In the genomic region with DNA sequence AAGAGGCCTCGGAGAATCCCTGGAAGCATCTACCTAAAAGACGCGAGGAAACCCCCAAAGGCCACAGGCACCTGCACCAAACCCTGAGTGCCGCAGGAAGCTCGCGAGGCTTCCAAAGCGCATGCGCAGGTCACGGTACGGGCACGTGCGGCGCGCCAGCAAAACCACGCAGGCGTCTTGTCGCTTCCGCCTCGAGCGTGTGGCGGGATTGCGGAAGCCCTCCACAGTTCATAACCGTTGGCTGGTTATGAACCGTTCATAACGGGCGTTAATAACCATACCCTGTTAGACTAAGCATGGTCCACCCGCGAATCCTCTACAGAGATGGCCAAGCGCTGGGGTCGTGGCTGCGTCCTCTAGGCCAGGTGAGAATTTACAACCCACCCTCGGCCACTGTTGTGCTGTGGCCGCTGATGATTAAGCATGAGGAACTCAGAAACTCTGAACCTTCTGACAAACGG, we compare ENCODE assay signal across 1 cellular context.
TF ChIP-seq lines count a peak whose summit lies in the region.

No MANE protein-coding gene starts in this region.

TF ChIP-seq in HepG2, 621 proteins besides CTCF, POLR2A, EP300 and RAD21 (continued from another document and continues in another):
- TF ChIP-seq, protein P1, sequence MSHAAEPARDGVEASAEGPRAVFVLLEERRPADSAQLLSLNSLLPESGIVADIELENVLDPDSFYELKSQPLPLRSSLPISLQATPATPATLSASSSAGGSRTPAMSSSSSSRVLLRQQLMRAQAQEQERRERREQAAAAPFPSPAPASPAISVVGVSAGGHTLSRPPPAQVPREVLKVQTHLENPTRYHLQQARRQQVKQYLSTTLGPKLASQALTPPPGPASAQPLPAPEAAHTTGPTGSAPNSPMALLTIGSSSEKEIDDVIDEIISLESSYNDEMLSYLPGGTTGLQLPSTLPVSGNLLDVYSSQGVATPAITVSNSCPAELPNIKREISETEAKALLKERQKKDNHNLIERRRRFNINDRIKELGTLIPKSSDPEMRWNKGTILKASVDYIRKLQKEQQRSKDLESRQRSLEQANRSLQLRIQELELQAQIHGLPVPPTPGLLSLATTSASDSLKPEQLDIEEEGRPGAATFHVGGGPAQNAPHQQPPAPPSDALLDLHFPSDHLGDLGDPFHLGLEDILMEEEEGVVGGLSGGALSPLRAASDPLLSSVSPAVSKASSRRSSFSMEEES (CRISPR knock-in tag; IDR thresholded peaks at IDR 0.05) = no peak
- TF ChIP-seq ZNF589 (CRISPR knock-in tag; conservative IDR thresholded peaks at IDR 0.05) = no peak
- TF ChIP-seq MED1 (CRISPR knock-in tag; IDR thresholded peaks at IDR 0.05) = no peak
- no peak for TF ChIP-seq FLYWCH1 (CRISPR knock-in tag; IDR thresholded peaks at IDR 0.05)
- peak; percentile 92 for TF ChIP-seq AGO2 (optimal IDR thresholded peaks at IDR 0.05; ENCODE audit: low read depth, low read length)
- TF ChIP-seq THAP11 (CRISPR knock-in tag; IDR thresholded peaks at IDR 0.05) = no peak
- TF ChIP-seq SALL1 (CRISPR knock-in tag; IDR thresholded peaks at IDR 0.05) = no peak
- TF ChIP-seq, protein P2, sequence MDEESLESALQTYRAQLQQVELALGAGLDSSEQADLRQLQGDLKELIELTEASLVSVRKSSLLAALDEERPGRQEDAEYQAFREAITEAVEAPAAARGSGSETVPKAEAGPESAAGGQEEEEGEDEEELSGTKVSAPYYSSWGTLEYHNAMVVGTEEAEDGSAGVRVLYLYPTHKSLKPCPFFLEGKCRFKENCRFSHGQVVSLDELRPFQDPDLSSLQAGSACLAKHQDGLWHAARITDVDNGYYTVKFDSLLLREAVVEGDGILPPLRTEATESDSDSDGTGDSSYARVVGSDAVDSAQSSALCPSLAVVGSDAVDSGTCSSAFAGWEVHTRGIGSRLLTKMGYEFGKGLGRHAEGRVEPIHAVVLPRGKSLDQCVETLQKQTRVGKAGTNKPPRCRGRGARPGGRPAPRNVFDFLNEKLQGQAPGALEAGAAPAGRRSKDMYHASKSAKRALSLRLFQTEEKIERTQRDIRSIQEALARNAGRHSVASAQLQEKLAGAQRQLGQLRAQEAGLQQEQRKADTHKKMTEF (CRISPR knock-in tag; IDR thresholded peaks at IDR 0.05) = no peak
- TF ChIP-seq ZNF83 (CRISPR knock-in tag; IDR thresholded peaks at IDR 0.05; ENCODE audit: borderline replicate concordance) = no peak
- TF ChIP-seq, protein P3, sequence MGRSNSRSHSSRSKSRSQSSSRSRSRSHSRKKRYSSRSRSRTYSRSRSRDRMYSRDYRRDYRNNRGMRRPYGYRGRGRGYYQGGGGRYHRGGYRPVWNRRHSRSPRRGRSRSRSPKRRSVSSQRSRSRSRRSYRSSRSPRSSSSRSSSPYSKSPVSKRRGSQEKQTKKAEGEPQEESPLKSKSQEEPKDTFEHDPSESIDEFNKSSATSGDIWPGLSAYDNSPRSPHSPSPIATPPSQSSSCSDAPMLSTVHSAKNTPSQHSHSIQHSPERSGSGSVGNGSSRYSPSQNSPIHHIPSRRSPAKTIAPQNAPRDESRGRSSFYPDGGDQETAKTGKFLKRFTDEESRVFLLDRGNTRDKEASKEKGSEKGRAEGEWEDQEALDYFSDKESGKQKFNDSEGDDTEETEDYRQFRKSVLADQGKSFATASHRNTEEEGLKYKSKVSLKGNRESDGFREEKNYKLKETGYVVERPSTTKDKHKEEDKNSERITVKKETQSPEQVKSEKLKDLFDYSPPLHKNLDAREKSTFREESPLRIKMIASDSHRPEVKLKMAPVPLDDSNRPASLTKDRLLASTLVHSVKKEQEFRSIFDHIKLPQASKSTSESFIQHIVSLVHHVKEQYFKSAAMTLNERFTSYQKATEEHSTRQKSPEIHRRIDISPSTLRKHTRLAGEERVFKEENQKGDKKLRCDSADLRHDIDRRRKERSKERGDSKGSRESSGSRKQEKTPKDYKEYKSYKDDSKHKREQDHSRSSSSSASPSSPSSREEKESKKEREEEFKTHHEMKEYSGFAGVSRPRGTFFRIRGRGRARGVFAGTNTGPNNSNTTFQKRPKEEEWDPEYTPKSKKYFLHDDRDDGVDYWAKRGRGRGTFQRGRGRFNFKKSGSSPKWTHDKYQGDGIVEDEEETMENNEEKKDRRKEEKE (IDR thresholded peaks at IDR 0.05) = no peak
- no peak for TF ChIP-seq ZNF746 (CRISPR knock-in tag; IDR thresholded peaks at IDR 0.05)
- TF ChIP-seq ZNF30 (CRISPR knock-in tag; IDR thresholded peaks at IDR 0.05) = no peak
- TF ChIP-seq ATRX (CRISPR knock-in tag; IDR thresholded peaks at IDR 0.05; ENCODE audit: borderline replicate concordance) = no peak
- TF ChIP-seq, protein P4, sequence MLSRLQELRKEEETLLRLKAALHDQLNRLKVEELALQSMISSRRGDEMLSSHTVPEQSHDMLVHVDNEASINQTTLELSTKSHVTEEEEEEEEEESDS (CRISPR knock-in tag; IDR thresholded peaks at IDR 0.05; ENCODE audit: borderline replicate concordance) = no peak
- TF ChIP-seq, protein P5, sequence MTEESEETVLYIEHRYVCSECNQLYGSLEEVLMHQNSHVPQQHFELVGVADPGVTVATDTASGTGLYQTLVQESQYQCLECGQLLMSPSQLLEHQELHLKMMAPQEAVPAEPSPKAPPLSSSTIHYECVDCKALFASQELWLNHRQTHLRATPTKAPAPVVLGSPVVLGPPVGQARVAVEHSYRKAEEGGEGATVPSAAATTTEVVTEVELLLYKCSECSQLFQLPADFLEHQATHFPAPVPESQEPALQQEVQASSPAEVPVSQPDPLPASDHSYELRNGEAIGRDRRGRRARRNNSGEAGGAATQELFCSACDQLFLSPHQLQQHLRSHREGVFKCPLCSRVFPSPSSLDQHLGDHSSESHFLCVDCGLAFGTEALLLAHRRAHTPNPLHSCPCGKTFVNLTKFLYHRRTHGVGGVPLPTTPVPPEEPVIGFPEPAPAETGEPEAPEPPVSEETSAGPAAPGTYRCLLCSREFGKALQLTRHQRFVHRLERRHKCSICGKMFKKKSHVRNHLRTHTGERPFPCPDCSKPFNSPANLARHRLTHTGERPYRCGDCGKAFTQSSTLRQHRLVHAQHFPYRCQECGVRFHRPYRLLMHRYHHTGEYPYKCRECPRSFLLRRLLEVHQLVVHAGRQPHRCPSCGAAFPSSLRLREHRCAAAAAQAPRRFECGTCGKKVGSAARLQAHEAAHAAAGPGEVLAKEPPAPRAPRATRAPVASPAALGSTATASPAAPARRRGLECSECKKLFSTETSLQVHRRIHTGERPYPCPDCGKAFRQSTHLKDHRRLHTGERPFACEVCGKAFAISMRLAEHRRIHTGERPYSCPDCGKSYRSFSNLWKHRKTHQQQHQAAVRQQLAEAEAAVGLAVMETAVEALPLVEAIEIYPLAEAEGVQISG (CRISPR knock-in tag; IDR thresholded peaks at IDR 0.05) = no peak
- TF ChIP-seq AGO1 (IDR thresholded peaks at IDR 0.05; ENCODE audit: low read depth, low read length, poor library complexity, severe bottlenecking) = peak; percentile 32
- no peak for TF ChIP-seq NCOA1 (CRISPR knock-in tag; IDR thresholded peaks at IDR 0.05)
- no peak for TF ChIP-seq ZMYM2 (CRISPR knock-in tag; IDR thresholded peaks at IDR 0.05)
- TF ChIP-seq, protein P6, sequence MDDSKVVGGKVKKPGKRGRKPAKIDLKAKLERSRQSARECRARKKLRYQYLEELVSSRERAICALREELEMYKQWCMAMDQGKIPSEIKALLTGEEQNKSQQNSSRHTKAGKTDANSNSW (CRISPR knock-in tag; IDR thresholded peaks at IDR 0.05; ENCODE audit: borderline replicate concordance) = no peak
- no peak for TF ChIP-seq KLF11 (CRISPR knock-in tag; IDR thresholded peaks at IDR 0.05)
- TF ChIP-seq, protein P7, sequence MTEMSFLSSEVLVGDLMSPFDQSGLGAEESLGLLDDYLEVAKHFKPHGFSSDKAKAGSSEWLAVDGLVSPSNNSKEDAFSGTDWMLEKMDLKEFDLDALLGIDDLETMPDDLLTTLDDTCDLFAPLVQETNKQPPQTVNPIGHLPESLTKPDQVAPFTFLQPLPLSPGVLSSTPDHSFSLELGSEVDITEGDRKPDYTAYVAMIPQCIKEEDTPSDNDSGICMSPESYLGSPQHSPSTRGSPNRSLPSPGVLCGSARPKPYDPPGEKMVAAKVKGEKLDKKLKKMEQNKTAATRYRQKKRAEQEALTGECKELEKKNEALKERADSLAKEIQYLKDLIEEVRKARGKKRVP (CRISPR knock-in tag; IDR thresholded peaks at IDR 0.05) = no peak
- TF ChIP-seq ZMYM4 (CRISPR knock-in tag; IDR thresholded peaks at IDR 0.05) = no peak
- TF ChIP-seq FOXK1 (CRISPR knock-in tag; IDR thresholded peaks at IDR 0.05; ENCODE audit: borderline replicate concordance, low read depth) = no peak
- TF ChIP-seq ZNF550 (CRISPR knock-in tag; IDR thresholded peaks at IDR 0.05; ENCODE audit: borderline replicate concordance) = no peak
- TF ChIP-seq, protein P8, sequence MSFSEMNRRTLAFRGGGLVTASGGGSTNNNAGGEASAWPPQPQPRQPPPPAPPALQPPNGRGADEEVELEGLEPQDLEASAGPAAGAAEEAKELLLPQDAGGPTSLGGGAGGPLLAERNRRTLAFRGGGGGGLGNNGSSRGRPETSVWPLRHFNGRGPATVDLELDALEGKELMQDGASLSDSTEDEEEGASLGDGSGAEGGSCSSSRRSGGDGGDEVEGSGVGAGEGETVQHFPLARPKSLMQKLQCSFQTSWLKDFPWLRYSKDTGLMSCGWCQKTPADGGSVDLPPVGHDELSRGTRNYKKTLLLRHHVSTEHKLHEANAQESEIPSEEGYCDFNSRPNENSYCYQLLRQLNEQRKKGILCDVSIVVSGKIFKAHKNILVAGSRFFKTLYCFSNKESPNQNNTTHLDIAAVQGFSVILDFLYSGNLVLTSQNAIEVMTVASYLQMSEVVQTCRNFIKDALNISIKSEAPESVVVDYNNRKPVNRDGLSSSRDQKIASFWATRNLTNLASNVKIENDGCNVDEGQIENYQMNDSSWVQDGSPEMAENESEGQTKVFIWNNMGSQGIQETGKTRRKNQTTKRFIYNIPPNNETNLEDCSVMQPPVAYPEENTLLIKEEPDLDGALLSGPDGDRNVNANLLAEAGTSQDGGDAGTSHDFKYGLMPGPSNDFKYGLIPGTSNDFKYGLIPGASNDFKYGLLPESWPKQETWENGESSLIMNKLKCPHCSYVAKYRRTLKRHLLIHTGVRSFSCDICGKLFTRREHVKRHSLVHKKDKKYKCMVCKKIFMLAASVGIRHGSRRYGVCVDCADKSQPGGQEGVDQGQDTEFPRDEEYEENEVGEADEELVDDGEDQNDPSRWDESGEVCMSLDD (CRISPR knock-in tag; IDR thresholded peaks at IDR 0.05; ENCODE audit: borderline replicate concordance) = no peak
- TF ChIP-seq, protein P9, sequence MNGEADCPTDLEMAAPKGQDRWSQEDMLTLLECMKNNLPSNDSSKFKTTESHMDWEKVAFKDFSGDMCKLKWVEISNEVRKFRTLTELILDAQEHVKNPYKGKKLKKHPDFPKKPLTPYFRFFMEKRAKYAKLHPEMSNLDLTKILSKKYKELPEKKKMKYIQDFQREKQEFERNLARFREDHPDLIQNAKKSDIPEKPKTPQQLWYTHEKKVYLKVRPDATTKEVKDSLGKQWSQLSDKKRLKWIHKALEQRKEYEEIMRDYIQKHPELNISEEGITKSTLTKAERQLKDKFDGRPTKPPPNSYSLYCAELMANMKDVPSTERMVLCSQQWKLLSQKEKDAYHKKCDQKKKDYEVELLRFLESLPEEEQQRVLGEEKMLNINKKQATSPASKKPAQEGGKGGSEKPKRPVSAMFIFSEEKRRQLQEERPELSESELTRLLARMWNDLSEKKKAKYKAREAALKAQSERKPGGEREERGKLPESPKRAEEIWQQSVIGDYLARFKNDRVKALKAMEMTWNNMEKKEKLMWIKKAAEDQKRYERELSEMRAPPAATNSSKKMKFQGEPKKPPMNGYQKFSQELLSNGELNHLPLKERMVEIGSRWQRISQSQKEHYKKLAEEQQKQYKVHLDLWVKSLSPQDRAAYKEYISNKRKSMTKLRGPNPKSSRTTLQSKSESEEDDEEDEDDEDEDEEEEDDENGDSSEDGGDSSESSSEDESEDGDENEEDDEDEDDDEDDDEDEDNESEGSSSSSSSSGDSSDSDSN (CRISPR knock-in tag; IDR thresholded peaks at IDR 0.05) = no peak
- TF ChIP-seq RBM22 (optimal IDR thresholded peaks at IDR 0.05; ENCODE audit: low read length) = peak; percentile 56
- TF ChIP-seq, protein P10, sequence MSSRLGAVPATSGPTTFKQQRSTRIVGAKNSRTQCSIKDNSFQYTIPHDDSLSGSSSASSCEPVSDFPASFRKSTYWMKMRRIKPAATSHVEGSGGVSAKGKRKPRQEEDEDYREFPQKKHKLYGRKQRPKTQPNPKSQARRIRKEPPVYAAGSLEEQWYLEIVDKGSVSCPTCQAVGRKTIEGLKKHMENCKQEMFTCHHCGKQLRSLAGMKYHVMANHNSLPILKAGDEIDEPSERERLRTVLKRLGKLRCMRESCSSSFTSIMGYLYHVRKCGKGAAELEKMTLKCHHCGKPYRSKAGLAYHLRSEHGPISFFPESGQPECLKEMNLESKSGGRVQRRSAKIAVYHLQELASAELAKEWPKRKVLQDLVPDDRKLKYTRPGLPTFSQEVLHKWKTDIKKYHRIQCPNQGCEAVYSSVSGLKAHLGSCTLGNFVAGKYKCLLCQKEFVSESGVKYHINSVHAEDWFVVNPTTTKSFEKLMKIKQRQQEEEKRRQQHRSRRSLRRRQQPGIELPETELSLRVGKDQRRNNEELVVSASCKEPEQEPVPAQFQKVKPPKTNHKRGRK (CRISPR knock-in tag; IDR thresholded peaks at IDR 0.05) = no peak
- TF ChIP-seq ZNF562 (CRISPR knock-in tag; IDR thresholded peaks at IDR 0.05; ENCODE audit: borderline replicate concordance) = no peak
- no peak for TF ChIP-seq ZNF274 (CRISPR knock-in tag; IDR thresholded peaks at IDR 0.05)
- TF ChIP-seq POLR2G (IDR thresholded peaks at IDR 0.05; ENCODE audit: low read depth, low read length) = peak; percentile 38
- TF ChIP-seq, protein P11, sequence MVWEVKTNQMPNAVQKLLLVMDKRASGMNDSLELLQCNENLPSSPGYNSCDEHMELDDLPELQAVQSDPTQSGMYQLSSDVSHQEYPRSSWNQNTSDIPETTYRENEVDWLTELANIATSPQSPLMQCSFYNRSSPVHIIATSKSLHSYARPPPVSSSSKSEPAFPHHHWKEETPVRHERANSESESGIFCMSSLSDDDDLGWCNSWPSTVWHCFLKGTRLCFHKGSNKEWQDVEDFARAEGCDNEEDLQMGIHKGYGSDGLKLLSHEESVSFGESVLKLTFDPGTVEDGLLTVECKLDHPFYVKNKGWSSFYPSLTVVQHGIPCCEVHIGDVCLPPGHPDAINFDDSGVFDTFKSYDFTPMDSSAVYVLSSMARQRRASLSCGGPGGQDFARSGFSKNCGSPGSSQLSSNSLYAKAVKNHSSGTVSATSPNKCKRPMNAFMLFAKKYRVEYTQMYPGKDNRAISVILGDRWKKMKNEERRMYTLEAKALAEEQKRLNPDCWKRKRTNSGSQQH (CRISPR knock-in tag; IDR thresholded peaks at IDR 0.05; ENCODE audit: low read depth) = no peak
- no peak for TF ChIP-seq ZNF101 (CRISPR knock-in tag; IDR thresholded peaks at IDR 0.05; ENCODE audit: borderline replicate concordance, low read depth)
- no peak for TF ChIP-seq HES4 (CRISPR knock-in tag; IDR thresholded peaks at IDR 0.05; ENCODE audit: borderline replicate concordance)
- TF ChIP-seq SCMH1 (CRISPR knock-in tag; IDR thresholded peaks at IDR 0.05; ENCODE audit: borderline replicate concordance) = no peak
